ENCODE assay signal across 9 cellular contexts in genomic region chr12:122021822-122022392, GRCh38. TPM values are rescaled to one million over a fixed set of nuclear protein-coding genes. Genes with fewer than 3 reads are reported as not detected.
DNase-seq lines count a peak whose midpoint lies in the region; ATAC-seq, FAIRE-seq and TF ChIP-seq lines count a peak whose summit lies in the region.
"Had no signal": no experiment of that assay in that cellular context is flagged by ENCODE, and none has a peak within 500 bp of the region (broad histone marks: within the 10 kb centered on the region; RNA-seq: fewer than 3 reads in every experiment).

BCL7A (plus strand) TSS chr12:122021884; CDS start chr12:122022092, 208 bp downstream.

- POLR2A ChIA-PET in WTC11 (lab: Charles Lee), result interaction anchor here (1.0 kb wide), 2 partner anchors 25 to 247 kb away, joined by 3 read pairs; no protein-coding TSS in a partner anchor

- H3K4me1 ChIP-seq in kidney (ENCODE audit: control insufficient read depth in 1 of 2, insufficient read depth in 1 of 2, low read depth in 1 of 2, low read length in 2 of 2), result peaks cover 10 to 14% of the 10 kb centered on the region in 2 donors

- no peaks in the 10 kb centered on the region for H3K36me3 ChIP-seq in kidney (ENCODE audit: control insufficient read depth in 1 of 2, insufficient read depth in 2 of 2, low read length in 2 of 2)

- CTCF ChIA-PET in WTC11 (lab: Charles Lee), result interaction anchor here (0.6 to 2.8 kb wide), 7 partner anchors 10 to 338 kb away, joined by 3 to 23 read pairs (median 4); partner anchors contain the start of gene CFAP251

- peaks cover 37% of the 10 kb centered on the region for H3K27me3 Mint-ChIP-seq in WTC11 (ENCODE audit: low read depth)

- peak within 1 kb of the TSS; percentile 28 to 66 for H3K4me3 ChIP-seq in kidney (ENCODE audit: low read length in 2 of 2)

- H3K4me3 Mint-ChIP-seq in WTC11, result peak within 1 kb of the TSS; percentile 88

- peak within 1 kb of the TSS; percentile 91 to 96 for H3K27ac ChIP-seq in kidney (ENCODE audit: low read depth in 2 of 2, low read length in 2 of 2)

- FAIRE-seq in kidney (lab: Jason Lieb, UNC), result no peak
- FAIRE-seq: G401.6 had no signal

- peak within 1 kb of the TSS; percentile 1 to 80 for H3K9ac ChIP-seq in kidney (ENCODE audit: low read length in 2 of 2)

- H3K9me3 Mint-ChIP-seq in WTC11, result peaks cover 6% of the 10 kb centered on the region; the same call in 1 of the 2 replicates

- H3K9me3 ChIP-seq in kidney (ENCODE audit: control insufficient read depth in 1 of 2, low read length in 2 of 2), result peaks cover 0 to 8% of the 10 kb centered on the region in 2 donors

- intact Hi-C loops in kidney (cut with DNase I), result no loop called here

- no peaks in the 10 kb centered on the region; the same call in 1 of the 2 replicates for H3K36me3 Mint-ChIP-seq in WTC11

- no peak within 1 kb of the TSS for H3K27ac Mint-ChIP-seq in WTC11

- ATAC-seq in WTC11, result peak; percentile 66

- peak; percentile 88 to 90 (median 89) for DNase-seq in NCI-H1417 (lab: John Stamatoyannopoulos, UW)
- DNase-seq in NCI-H1417 treated with DMSO at 0.1 percent for 48 hours (lab: John Stamatoyannopoulos, UW), result no peak
- peak; percentile 39 for DNase-seq in NCI-H146 treated with DMSO at 0.1 percent for 48 hours (lab: John Stamatoyannopoulos, UW; ENCODE audit: unreplicated experiment)
- peak; percentile 52 for DNase-seq in WTC11 (ENCODE audit: low spot score)
- peak; percentile 73 for DNase-seq in cerebellum (ENCODE audit: low spot score)
- DNase-seq in kidney, result peak; percentile 90
- DNase-seq in stimulated activated CD4-positive, alpha-beta T cell treated with anti-CD3 and anti-CD28 coated beads, Interleukin-12 subunit alpha, Interleukin-12 subunit beta, amount 100 ng/mL, for 24 hours (ENCODE audit: low read depth in 2 of 2), result peak; percentile 31 to 46
- no peak for DNase-seq in cerebellar nuclear complex (lab: John Stamatoyannopoulos, UW)

- H3K4me1 Mint-ChIP-seq in WTC11, result peaks cover 18% of the 10 kb centered on the region

- no peak for TF ChIP-seq CTCF in WTC11 (IDR thresholded peaks at IDR 0.05)
- TF ChIP-seq CTCF in kidney (IDR thresholded peaks at IDR 0.05; ENCODE audit: borderline replicate concordance, extremely low read depth, insufficient read depth), result no peak

TF ChIP-seq in WTC11, 78 proteins besides CTCF, POLR2A, EP300 and RAD21:
- peak; percentile 94; the same call in 1 of the 2 replicates for TF ChIP-seq ZBTB43 (CRISPR knock-in tag; IDR thresholded peaks at IDR 0.05)
- TF ChIP-seq HMGXB4 (CRISPR knock-in tag; IDR thresholded peaks at IDR 0.05), result 0 out of 2 replicates have a peak, but pooled peaks have one; percentile 33
- no peak for TF ChIP-seq ZSCAN18 (CRISPR knock-in tag; IDR thresholded peaks at IDR 0.05)
- TF ChIP-seq, protein P1, sequence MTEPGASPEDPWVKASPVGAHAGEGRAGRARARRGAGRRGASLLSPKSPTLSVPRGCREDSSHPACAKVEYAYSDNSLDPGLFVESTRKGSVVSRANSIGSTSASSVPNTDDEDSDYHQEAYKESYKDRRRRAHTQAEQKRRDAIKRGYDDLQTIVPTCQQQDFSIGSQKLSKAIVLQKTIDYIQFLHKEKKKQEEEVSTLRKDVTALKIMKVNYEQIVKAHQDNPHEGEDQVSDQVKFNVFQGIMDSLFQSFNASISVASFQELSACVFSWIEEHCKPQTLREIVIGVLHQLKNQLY (CRISPR knock-in tag; IDR thresholded peaks at IDR 0.05), result no peak
- peak; percentile 68; the same call in 1 of the 2 replicates for TF ChIP-seq FOXP1 (CRISPR knock-in tag; IDR thresholded peaks at IDR 0.05; ENCODE audit: borderline replicate concordance)

RNA-seq across cellular contexts. Expression of gene BCL7A, which starts in this region (rescaled TPM):
- total RNA-seq in WTC11 (2021) (14.6 to 19.7 TPM (median 15.8 TPM) in 3 replicates), cerebellum (38.5 TPM), kidney (22.7 TPM)
- polyA plus RNA-seq in kidney (ENCODE audit: insufficient read depth, low read depth, low replicate concordance), result 6.8 TPM

Comparison
In these comparisons a context has a peak if more than half of its experiments do, and no peak if none do; other contexts are left out.
1. DNase-seq: peak in NCI-H1417 (3 of 3), NCI-H146 treated with DMSO at 0.1 percent for 48 hours (single experiment), WTC11 (single experiment), cerebellum (single experiment), kidney (single experiment) and stimulated activated CD4-positive, alpha-beta T cell treated with anti-CD3 and anti-CD28 coated beads, Interleukin-12 subunit alpha, Interleukin-12 subunit beta, amount 100 ng/mL, for 24 hours (2 of 2); none in NCI-H1417 treated with DMSO at 0.1 percent for 48 hours (single experiment) and cerebellar nuclear complex (0 of 2).